In genomic region chr12:43060738-43061137, GRCh38 we compare ENCODE assay signal across 32 cellular contexts.
"Had no signal": no experiment of that assay in that cellular context is flagged by ENCODE, and none has a peak within 500 bp of the region (broad histone marks: within the 10 kb centered on the region; RNA-seq: fewer than 3 reads in every experiment).

No MANE protein-coding gene starts in this region.

- H3K9ac ChIP-seq: neural progenitor cell, parathyroid adenoma had no signal

- H3K4me2 ChIP-seq: neural progenitor cell, smooth muscle cell had no signal

- H3K27ac ChIP-seq: body of pancreas, left ventricle myocardium inferior, neural progenitor cell, parathyroid adenoma, psoas muscle, sigmoid colon, stomach, tibial artery, upper lobe of right lung had no signal

- ATAC-seq: activated CD4-positive, alpha-beta T cell treated with anti-CD3 and anti-CD28 coated beads for 36 hours; activated CD8-positive, alpha-beta memory T cell treated with anti-CD3 and anti-CD28 coated beads, Interleukin-2, amount 10 ng/mL, durations not matched to agents 7 days and 5 days; activated CD8-positive, alpha-beta T cell treated with anti-CD3 and anti-CD28 coated beads, Interleukin-2, amount 10 ng/mL, durations not matched to agents 7 days and 5 days; activated T-cell treated with anti-CD3 and anti-CD28 coated beads, Interleukin-2, amount 50 U/mL, for 72 hours; body of pancreas; effector memory CD8-positive, alpha-beta T cell; esophagus mucosa; natural killer cell; psoas muscle; stimulated activated memory B cell treated with anti-CD40 and anti-IgM and Interleukin-4, amounts not matched to agents 10 μg/mL and 1 μg/mL and 100 μg/mL, for 72 hours; upper lobe of right lung had no signal

- H3K4me1 ChIP-seq: body of pancreas, neural progenitor cell, parathyroid adenoma, psoas muscle, sigmoid colon, stomach, tibial artery, upper lobe of right lung had no signal

- H3K9me3 ChIP-seq: body of pancreas, left ventricle myocardium inferior, psoas muscle, sigmoid colon, stomach, tibial artery, upper lobe of right lung had no signal

- H3K36me3 ChIP-seq: left ventricle myocardium inferior, neural progenitor cell, sigmoid colon, stomach, tibial artery, upper lobe of right lung had no signal

- H3K79me2 ChIP-seq: parathyroid adenoma had no signal

- DNase-seq: activated CD4-positive, alpha-beta T cell treated with anti-CD3 and anti-CD28 coated beads for 36 hours; activated CD4-positive, CD25-positive, alpha-beta regulatory T cell; activated CD8-positive, alpha-beta memory T cell treated with anti-CD3 and anti-CD28 coated beads, Interleukin-2, amount 10 ng/mL, durations not matched to agents 7 days and 5 days; activated CD8-positive, alpha-beta T cell treated with anti-CD3 and anti-CD28 coated beads, Interleukin-2, amount 10 ng/mL, durations not matched to agents 7 days and 5 days; activated naive CD4-positive, alpha-beta T cell treated with Interleukin-2 at 50 U/mL for 16 hours; activated T-cell treated with anti-CD3 and anti-CD28 coated beads for 4 hours; activated T-cell treated with anti-CD3 and anti-CD28 coated beads, Interleukin-2, amount 50 U/mL, for 72 hours; anterior cingulate cortex; body of pancreas; effector memory CD8-positive, alpha-beta T cell; left ventricle myocardium inferior; mesendoderm; natural killer cell; occipital lobe; psoas muscle; sigmoid colon; stimulated activated CD4-positive, alpha-beta T cell treated with anti-CD3 and anti-CD28 coated beads, Interleukin-1b, Interleukin-23, amount 100 ng/mL, for 48 hours; stimulated activated CD4-positive, alpha-beta T cell treated with anti-CD3 and anti-CD28 coated beads, Interleukin-4, amount 100 ng/mL, for 4 hours; stimulated activated CD8-positive, alpha-beta memory T cell treated with anti-CD3 and anti-CD28 coated beads, Interleukin-4, amount 100 ng/mL, for 48 hours; stomach; T-helper 9 cell; tibial artery; upper lobe of right lung had no signal

- H3K27me3 ChIP-seq: body of pancreas, neural progenitor cell, sigmoid colon, stomach, tibial artery, upper lobe of right lung had no signal

- H2AFZ ChIP-seq: parathyroid adenoma had no signal

- H3K4me3 ChIP-seq: body of pancreas, left ventricle myocardium inferior, lung, neural progenitor cell, psoas muscle, sigmoid colon, smooth muscle cell, stomach, tibial artery, upper lobe of right lung had no signal

- FAIRE-seq: colon, frontal cortex, islet of Langerhans had no signal
